29 cellular contexts compared by ENCODE assay signal in genomic region chr5:38543886-38544285, GRCh38. TPM values are rescaled to one million over a fixed set of nuclear protein-coding genes. Genes with fewer than 3 reads are reported as not detected.
"Had no signal": no experiment of that assay in that cellular context is flagged by ENCODE, and none has a peak within 500 bp of the region (broad histone marks: within the 10 kb centered on the region; RNA-seq: fewer than 3 reads in every experiment).

No MANE protein-coding gene starts in this region.

- H3K4me3 Mint-ChIP-seq: activated CD4-positive, alpha-beta T cell treated with anti-CD3 and anti-CD28 coated beads, Interleukin-2, amount 10 ng/mL, durations not matched to agents 24 days and 14 days; activated CD8-positive, alpha-beta T cell treated with anti-CD3 and anti-CD28 coated beads for 36 hours; activated naive CD4-positive, alpha-beta T cell treated with anti-CD3 and anti-CD28 coated beads for 36 hours; activated T-cell treated with anti-CD3 and anti-CD28 coated beads, Interleukin-2, amount 50 U/mL, for 72 hours; activated T-helper 17 cell treated with anti-CD3 and anti-CD28 coated beads, Interleukin-2, amount 50 U/mL, for 72 hours; brain had no signal

- H3K4me3 ChIP-seq: PC-9, SJCRH30, SK-N-MC had no signal

- H3K9me3 ChIP-seq: SJCRH30 had no signal

- ATAC-seq: activated CD8-positive, alpha-beta T cell treated with anti-CD3 and anti-CD28 coated beads for 36 hours; activated naive CD4-positive, alpha-beta T cell treated with anti-CD3 and anti-CD28 coated beads, Interleukin-2, amount 50 U/mL, for 72 hours; activated T-cell treated with anti-CD3 and anti-CD28 coated beads, Interleukin-2, amount 50 U/mL, for 72 hours; activated T-helper 17 cell treated with anti-CD3 and anti-CD28 coated beads, Interleukin-2, amount 50 U/mL, for 72 hours had no signal

- H3K36me3 ChIP-seq: SJCRH30 had no signal

- H3K27me3 Mint-ChIP-seq: brain had no signal

- DNase-seq: activated CD4-positive, alpha-beta T cell treated with anti-CD3 and anti-CD28 coated beads, Interleukin-2, amount 10 ng/mL, durations not matched to agents 24 days and 14 days; activated CD4-positive, alpha-beta T cell treated with anti-CD3 and anti-CD28 coated beads, Interleukin-2, amount 50 U/mL, for 4 hours; activated CD8-positive, alpha-beta T cell treated with anti-CD3 and anti-CD28 coated beads for 36 hours; activated effector memory CD4-positive, alpha-beta T cell treated with anti-CD3 and anti-CD28 coated beads, Interleukin-2, amount 50 U/mL, for 16 hours; activated naive CD4-positive, alpha-beta T cell treated with anti-CD3 and anti-CD28 coated beads for 36 hours; activated T-cell treated with anti-CD3 and anti-CD28 coated beads, Interleukin-2, amount 50 U/mL, for 1 hour; activated T-cell treated with anti-CD3 and anti-CD28 coated beads, Interleukin-2, amount 50 U/mL, for 72 hours; anterior cingulate cortex; central memory CD4-positive, alpha-beta T cell; NCI-H1105; NCI-H1436; NCI-H1694; NCI-H2029; NCI-H2171; NCI-H510A; NCI-H526; NCI-H748 treated with DMSO at 0.1 percent for 48 hours; NK-92 treated with Interleukin-12 subunit alpha and Interleukin-12 subunit beta, amount 100 ng/mL, for 24 hours; PC-9; SHP77; SJCRH30; T1000 had no signal

- H3K4me2 ChIP-seq: PC-9 had no signal

- H2AFZ ChIP-seq: PC-9 had no signal

- H3K27ac Mint-ChIP-seq: activated CD4-positive, alpha-beta T cell treated with anti-CD3 and anti-CD28 coated beads, Interleukin-2, amount 10 ng/mL, durations not matched to agents 24 days and 14 days; activated CD8-positive, alpha-beta T cell treated with anti-CD3 and anti-CD28 coated beads for 36 hours; activated naive CD4-positive, alpha-beta T cell treated with anti-CD3 and anti-CD28 coated beads for 36 hours; activated naive CD4-positive, alpha-beta T cell treated with anti-CD3 and anti-CD28 coated beads, Interleukin-2, amount 50 U/mL, for 72 hours; activated T-cell treated with anti-CD3 and anti-CD28 coated beads, Interleukin-2, amount 50 U/mL, for 72 hours; activated T-helper 17 cell treated with anti-CD3 and anti-CD28 coated beads, Interleukin-2, amount 50 U/mL, for 72 hours; brain had no signal

- H3K4me1 Mint-ChIP-seq: activated CD4-positive, alpha-beta T cell treated with anti-CD3 and anti-CD28 coated beads, Interleukin-2, amount 10 ng/mL, durations not matched to agents 24 days and 14 days; activated T-helper 17 cell treated with anti-CD3 and anti-CD28 coated beads, Interleukin-2, amount 50 U/mL, for 72 hours had no signal

- H3K27ac ChIP-seq: PC-9, SJCRH30, SK-N-MC had no signal

- H3K9me3 Mint-ChIP-seq: activated CD4-positive, alpha-beta T cell treated with anti-CD3 and anti-CD28 coated beads, Interleukin-2, amount 10 ng/mL, durations not matched to agents 24 days and 14 days; activated CD8-positive, alpha-beta T cell treated with anti-CD3 and anti-CD28 coated beads for 36 hours; activated naive CD4-positive, alpha-beta T cell treated with anti-CD3 and anti-CD28 coated beads for 36 hours; activated naive CD4-positive, alpha-beta T cell treated with anti-CD3 and anti-CD28 coated beads, Interleukin-2, amount 50 U/mL, for 72 hours; activated T-cell treated with anti-CD3 and anti-CD28 coated beads, Interleukin-2, amount 50 U/mL, for 72 hours; activated T-helper 17 cell treated with anti-CD3 and anti-CD28 coated beads, Interleukin-2, amount 50 U/mL, for 72 hours; brain had no signal

- H3K27me3 ChIP-seq: SJCRH30 had no signal

- H3K36me3 Mint-ChIP-seq: activated naive CD4-positive, alpha-beta T cell treated with anti-CD3 and anti-CD28 coated beads, Interleukin-2, amount 50 U/mL, for 72 hours had no signal

RNA-seq across cellular contexts. Expression of gene LIFR, which starts 12.6 kb away (rescaled TPM):
- total RNA-seq: activated CD8-positive, alpha-beta memory T cell treated with anti-CD3 and anti-CD28 coated beads for 36 hours; activated CD8-positive, alpha-beta T cell treated with anti-CD3 and anti-CD28 coated beads for 36 hours; T-helper 1 cell treated with Interleukin-12 subunit alpha and Interleukin-12 subunit beta and Interleukin-4 antibody, amounts not matched to agents 30 ng/mL and 1 ng/mL, for 36 hours; T-helper 2 cell treated with Interferon-gamma antibody and Interleukin-4, amounts not matched to agents 100 ng/mL and 5 ng/mL, for 36 hours had no signal
